In genomic region chr18:58846325-58846724, GRCh38 we compare ENCODE assay signal across 1 cellular context.
TF ChIP-seq lines count a peak whose summit lies in the region.

No MANE protein-coding gene starts in this region.

TF ChIP-seq in GM23338, 12 proteins besides CTCF, POLR2A, EP300 and RAD21 (continued from another document):
- TF ChIP-seq ZNF462 (CRISPR knock-in tag; IDR thresholded peaks at IDR 0.05) = no peak
- no peak for TF ChIP-seq JUNB (IDR thresholded peaks at IDR 0.05; ENCODE audit: unreplicated experiment)
- TF ChIP-seq ETS1 (IDR thresholded peaks at IDR 0.05) = no peak
